Comparison of ENCODE assay signal across 9 cellular contexts in genomic region chr16:23131841-23132576, GRCh38. TPM values are rescaled to one million over a fixed set of nuclear protein-coding genes. Genes with fewer than 3 reads are reported as not detected.
A peak's percentile ranks its signal among the peaks of the same experiment; 100 is the strongest.
DNase-seq lines count a peak whose midpoint lies in the region; ATAC-seq, FAIRE-seq and TF ChIP-seq lines count a peak whose summit lies in the region.
"Had no signal": no experiment of that assay in that cellular context is flagged by ENCODE, and none has a peak within 500 bp of the region (broad histone marks: within the 10 kb centered on the region; RNA-seq: fewer than 3 reads in every experiment).

No MANE protein-coding gene starts in this region.

- POLR2A ChIA-PET in endothelial cell of umbilical vein (lab: Charles Lee) = no interaction called here

- H3K4me1 ChIP-seq in Peyer's patch = peaks cover 0 to 4% (median 0%) of the 10 kb centered on the region in 4 donors
- H3K4me1 ChIP-seq in endothelial cell of umbilical vein (ENCODE audit: control insufficient read depth, extremely low read depth, insufficient read depth, low read length) = peaks cover 45% of the 10 kb centered on the region
- peaks cover 1% of the 10 kb centered on the region for H3K4me1 ChIP-seq in mesenchymal stem cell (ENCODE audit: control insufficient read depth, insufficient read depth, low read depth, low read length)
- peaks cover 32% of the 10 kb centered on the region for H3K4me1 ChIP-seq in suprapubic skin
- peaks cover 4% of the 10 kb centered on the region for H3K4me1 ChIP-seq in HAP-1

- H3K14ac ChIP-seq in mesenchymal stem cell (ENCODE audit: low read length in 2 of 2) = no peak overlapping the region

- no peak for TF ChIP-seq CTCF in Peyer's patch (IDR thresholded peaks at IDR 0.05)
- TF ChIP-seq CTCF in endothelial cell of umbilical vein (IDR thresholded peaks at IDR 0.05; ENCODE audit: extremely low read depth in 1 of 2, insufficient read depth in 1 of 2, low read depth in 1 of 2, low read length in 2 of 2) = no peak
- no peak for TF ChIP-seq CTCF in suprapubic skin (IDR thresholded peaks at IDR 0.05)

- 2% methylated on average over 2 of the region's 7 CpGs for WGBS in mesenchymal stem cell
- 32% methylated on average over 7 of the region's 7 CpGs for WGBS in suprapubic skin

- peaks cover 61% of the 10 kb centered on the region for H3K79me2 ChIP-seq in endothelial cell of umbilical vein (ENCODE audit: control insufficient read depth, insufficient read depth, low read length)

- H3K27ac ChIP-seq in Peyer's patch (peak overlapping the region; percentile 7 to 64 (median 52)), endothelial cell of umbilical vein (ENCODE audit: insufficient read depth, low read depth, low read length) (peak overlapping the region; percentile 97), mesenchymal stem cell (ENCODE audit: low read length, poor library complexity, severe bottlenecking) (no peak overlapping the region), suprapubic skin (peak overlapping the region; percentile 63)

- no peak overlapping the region for H4K8ac ChIP-seq in mesenchymal stem cell (ENCODE audit: low read length)

- H2AFZ ChIP-seq in endothelial cell of umbilical vein (ENCODE audit: low read depth, low read length) = no peak overlapping the region
- no peak overlapping the region for H2AFZ ChIP-seq in mesenchymal stem cell (ENCODE audit: low read depth, low read length)

- peaks cover 13% of the 10 kb centered on the region for H3K79me1 ChIP-seq in mesenchymal stem cell (replicated peaks; ENCODE audit: low read length, poor library complexity, severe bottlenecking)

- DNase-seq in Peyer's patch (no peak), endothelial cell of umbilical vein (ENCODE audit: low read depth, low spot score) (peak; percentile 96), mesenchymal stem cell (peak; percentile 77), suprapubic skin (ENCODE audit: low spot score in 2 of 2) (no peak), HAP-1 (ENCODE audit: low spot score in 2 of 2) (no peak), NCI-H1694 (lab: John Stamatoyannopoulos, UW) (no peak)
- DNase-seq: activated CD4-positive, alpha-beta T cell treated with anti-CD3 and anti-CD28 coated beads for 36 hours; GDM1 had no signal

- no peaks in the 10 kb centered on the region for H3K9me1 ChIP-seq in endothelial cell of umbilical vein (replicated peaks; ENCODE audit: control insufficient read depth, extremely low read depth, insufficient read depth, low read length)

- H2BK5ac ChIP-seq in mesenchymal stem cell (ENCODE audit: low read depth, low read length, poor library complexity, severe bottlenecking) = no peak overlapping the region

- H4K20me1 ChIP-seq in endothelial cell of umbilical vein (replicated peaks; ENCODE audit: control insufficient read depth, extremely low read depth, insufficient read depth, low read length) = no peaks in the 10 kb centered on the region

- no peak for TF ChIP-seq EP300 in suprapubic skin (IDR thresholded peaks at IDR 0.05)

- no TSS peak for BruUV-seq in endothelial cell of umbilical vein (replicated peaks; lab: Mats Ljungman, UMichigan)

- ATAC-seq in HG03571 (IDR thresholded peaks at IDR 0.05; ENCODE audit: unreplicated experiment) = no peak

- H3K9me3 ChIP-seq in Peyer's patch = no peaks in the 10 kb centered on the region
- H3K9me3 ChIP-seq in endothelial cell of umbilical vein (replicated peaks; ENCODE audit: control insufficient read depth, insufficient read depth, low read length) = no peaks in the 10 kb centered on the region
- peaks cover 7% of the 10 kb centered on the region for H3K9me3 ChIP-seq in mesenchymal stem cell (ENCODE audit: control insufficient read depth, low read length)
- H3K9me3 ChIP-seq in suprapubic skin = no peaks in the 10 kb centered on the region
- H3K9me3 ChIP-seq in HAP-1 = no peaks in the 10 kb centered on the region

- H3K36me3 ChIP-seq in Peyer's patch (no peaks in the 10 kb centered on the region), endothelial cell of umbilical vein (ENCODE audit: control insufficient read depth in 2 of 2, extremely low read depth in 1 of 2, insufficient read depth in 2 of 2, low read length in 2 of 2) (no peaks in the 10 kb centered on the region), mesenchymal stem cell (ENCODE audit: control insufficient read depth in 1 of 2, insufficient read depth in 2 of 2, low read depth in 1 of 2, low read length in 2 of 2) (peaks cover 0 to 3% of the 10 kb centered on the region in 2 experiments), suprapubic skin (no peaks in the 10 kb centered on the region), HAP-1 (replicated peaks) (no peaks in the 10 kb centered on the region; the same call in 1 of the 2 replicates)

- in situ Hi-C loops in HAP-1 (cut with MboI; ENCODE audit: low sequenced_read_pairs) = no loop called here

- peak overlapping the region; percentile 84 for H3K4me2 ChIP-seq in endothelial cell of umbilical vein (ENCODE audit: insufficient read depth, low read length)
- H3K4me2 ChIP-seq in mesenchymal stem cell (ENCODE audit: low read length, poor library complexity, severe bottlenecking) = no peak overlapping the region

- TF ChIP-seq POLR2A in Peyer's patch (IDR thresholded peaks at IDR 0.05) = no peak
- TF ChIP-seq POLR2A in endothelial cell of umbilical vein (IDR thresholded peaks at IDR 0.05; ENCODE audit: low read depth, low read length) = peak; percentile 31
- TF ChIP-seq POLR2A in suprapubic skin (IDR thresholded peaks at IDR 0.05) = no peak

- H2BK15ac ChIP-seq in mesenchymal stem cell (ENCODE audit: low read depth, poor library complexity, severe bottlenecking) = no peak overlapping the region

- no peak overlapping the region for H2AK5ac ChIP-seq in mesenchymal stem cell (ENCODE audit: low read length, severe bottlenecking)

- no peak overlapping the region for H2BK12ac ChIP-seq in mesenchymal stem cell (ENCODE audit: low read length in 2 of 2)

- H3K23ac ChIP-seq in mesenchymal stem cell (ENCODE audit: low read length in 2 of 2) = no peak overlapping the region

- no peak overlapping the region for H4K91ac ChIP-seq in mesenchymal stem cell (ENCODE audit: low read length)

- no peak overlapping the region for H3K18ac ChIP-seq in mesenchymal stem cell (ENCODE audit: low read depth in 1 of 2, low read length in 2 of 2)

- no peak overlapping the region for H3K4me3 ChIP-seq in Peyer's patch
- H3K4me3 ChIP-seq in endothelial cell of umbilical vein (replicated peaks in 1 of 3; ENCODE audit: insufficient read depth in 1 of 3, low read depth in 1 of 3, low read length in 3 of 3) = peak overlapping the region in 1 of 3 experiments; percentile 43
- H3K4me3 ChIP-seq in mesenchymal stem cell (ENCODE audit: insufficient read depth in 1 of 2, low read depth in 1 of 2, low read length in 2 of 2) = peak overlapping the region in 1 of 2 experiments; percentile 70
- H3K4me3 ChIP-seq in suprapubic skin = peak overlapping the region; percentile 22
- H3K4me3 ChIP-seq in HAP-1 = no peak overlapping the region

- H3K4ac ChIP-seq in mesenchymal stem cell (ENCODE audit: low read depth in 1 of 2, low read length in 2 of 2) = no peak overlapping the region

- H3K9ac ChIP-seq in endothelial cell of umbilical vein (replicated peaks; ENCODE audit: extremely low read depth, insufficient read depth, low read length) (peak overlapping the region; percentile 86), mesenchymal stem cell (ENCODE audit: low read length) (peak overlapping the region; percentile 87)

- intact Hi-C loops in endothelial cell of umbilical vein (cut with micrococcal nuclease) = loop anchor here (1.0 to 5.0 kb wide), 5 partner anchors 17 to 940 kb away; partner anchors contain the start of genes EARS2, SCNN1G, UBFD1 and USP31

- dilution Hi-C loops in endothelial cell of umbilical vein (cut with MboI; ENCODE audit: extremely low pct_ligation_motif_present, low sequenced_read_pairs) = no loop called here

- no peak overlapping the region for H2BK120ac ChIP-seq in mesenchymal stem cell (ENCODE audit: low read depth, low read length)

- FAIRE-seq in endothelial cell of umbilical vein (lab: Jason Lieb, UNC) = peak; percentile 52

- CTCF ChIA-PET in endothelial cell of umbilical vein (lab: Charles Lee) = interaction anchor here (1.0 to 1.7 kb wide), 4 partner anchors 10 to 304 kb away, joined by 3 to 10 read pairs (median 6); partner anchors contain the start of gene USP31

- H3K27me3 ChIP-seq in Peyer's patch = no peaks in the 10 kb centered on the region
- H3K27me3 ChIP-seq in endothelial cell of umbilical vein (ENCODE audit: control insufficient read depth in 2 of 2, insufficient read depth in 2 of 2, low read length in 2 of 2) = no peaks in the 10 kb centered on the region
- no peaks in the 10 kb centered on the region for H3K27me3 ChIP-seq in mesenchymal stem cell (ENCODE audit: control insufficient read depth in 1 of 2, insufficient read depth in 1 of 2, low read length in 2 of 2)
- H3K27me3 ChIP-seq in suprapubic skin = no peaks in the 10 kb centered on the region
- H3K27me3 ChIP-seq in HAP-1 (ENCODE audit: low read depth) = no peaks in the 10 kb centered on the region

RNA-seq across cellular contexts. Expression of gene USP31, which starts 17.2 kb away (rescaled TPM):
- 10 to 100 TPM in 2 of 4 donors, 1 to 10 TPM in 2; 6.3 to 12.4 (median 10.5) TPM for total RNA-seq in Peyer's patch
- total RNA-seq in endothelial cell of umbilical vein = 37.4 and 42.4 TPM in 2 replicates
- 14.5 and 15.0 TPM in 2 replicates for polyA plus RNA-seq in endothelial cell of umbilical vein
- polyA plus RNA-seq in endothelial cell of umbilical vein (2011; cell fraction: cytosol; rRNA removed) = 11.2 and 12.3 TPM in 2 replicates
- 54.8 and 63.9 TPM in 2 replicates for polyA plus RNA-seq in endothelial cell of umbilical vein (2011; cell fraction: nucleus; rRNA removed)
- polyA plus RNA-seq in endothelial cell of umbilical vein (2012) = 8.5 and 10.2 TPM in 2 replicates
- 85.9 and 89.1 TPM in 2 replicates for polyA minus RNA-seq in endothelial cell of umbilical vein
- polyA minus RNA-seq in endothelial cell of umbilical vein (2011; cell fraction: cytosol; rRNA and poly(A)+ RNA removed) = 10.7 TPM
- polyA minus RNA-seq in endothelial cell of umbilical vein (2011; cell fraction: nucleus; rRNA and poly(A)+ RNA removed) = 100 and 103 TPM in 2 replicates
- polyA plus RNA-seq in mesenchymal stem cell (2013, experiment 1 of 2) = 5.5 TPM
- 5.0 TPM for polyA plus RNA-seq in mesenchymal stem cell (2013, experiment 2 of 2)
- 10 to 100 TPM; 22.0 to 44.7 (median 31.2) TPM for total RNA-seq in suprapubic skin

RNA-seq across cellular contexts. Expression of gene SCNN1G, which starts 50.5 kb away (rescaled TPM):
- 1 to 10 TPM in 2 of 4 donors, under 1 TPM in 1, not detected in 1; 0.54 to 2.6 (median 1.4) TPM for total RNA-seq in Peyer's patch
- total RNA-seq in endothelial cell of umbilical vein = not detected in 2 replicates
- not detected in 2 replicates for polyA plus RNA-seq in endothelial cell of umbilical vein
- polyA plus RNA-seq in endothelial cell of umbilical vein (2011; cell fraction: cytosol; rRNA removed) = not detected in 2 replicates
- polyA plus RNA-seq in endothelial cell of umbilical vein (2011; cell fraction: nucleus; rRNA removed) = not detected in 2 replicates
- not detected in 2 replicates for polyA plus RNA-seq in endothelial cell of umbilical vein (2012)
- not detected in 2 replicates for polyA minus RNA-seq in endothelial cell of umbilical vein
- not detected for polyA minus RNA-seq in endothelial cell of umbilical vein (2011; cell fraction: cytosol; rRNA and poly(A)+ RNA removed)
- not detected in 2 replicates for polyA minus RNA-seq in endothelial cell of umbilical vein (2011; cell fraction: nucleus; rRNA and poly(A)+ RNA removed)
- not detected for polyA plus RNA-seq in mesenchymal stem cell (2013, experiment 1 of 2)
- polyA plus RNA-seq in mesenchymal stem cell (2013, experiment 2 of 2) = not detected
- total RNA-seq in suprapubic skin = 10 to 100 TPM in 3 of 4 donors, 1 to 10 TPM in 1; 8.5 to 25.6 (median 16.6) TPM
- total RNA-seq: activated CD4-positive, alpha-beta T cell treated with anti-CD3 and anti-CD28 coated beads for 36 hours had no signal

Comparison
In these comparisons a context has a peak if more than half of its experiments do, and no peak if none do; other contexts are left out.
1. DNase-seq: peak in endothelial cell of umbilical vein (single experiment) and mesenchymal stem cell (single experiment); none in Peyer's patch (0 of 3), suprapubic skin (0 of 2), HAP-1 (0 of 2) and NCI-H1694 (single experiment).